ENCODE assay signal across 2 cellular contexts in genomic region chr11:2235588-2236326, GRCh38.
A peak's percentile ranks its signal among the peaks of the same experiment; 100 is the strongest.
TF ChIP-seq lines count a peak whose summit lies in the region.

No MANE protein-coding gene starts in this region.

TF ChIP-seq in liver, 16 proteins besides CTCF, POLR2A, EP300 and RAD21:
- TF ChIP-seq ATF3 (IDR thresholded peaks at IDR 0.05) (no peak), REST (IDR thresholded peaks at IDR 0.05) (no peak), FOXA1 (IDR thresholded peaks at IDR 0.05) (no peak), NR2F2 (IDR thresholded peaks at IDR 0.05) (peak; percentile 99), TAF1 (conservative IDR thresholded peaks at IDR 0.05) (no peak), GABPA (IDR thresholded peaks at IDR 0.05 in 1 of 2, conservative IDR thresholded peaks at IDR 0.05 in 1 of 2) (no peak), EGR1 (IDR thresholded peaks at IDR 0.05; ENCODE audit: low read depth in 2 of 2) (no peak), SP1 (IDR thresholded peaks at IDR 0.05) (peak; percentile 47), HNF4G (IDR thresholded peaks at IDR 0.05) (no peak), YY1 (IDR thresholded peaks at IDR 0.05) (no peak), ZBTB33 (IDR thresholded peaks at IDR 0.05) (no peak), JUND (IDR thresholded peaks at IDR 0.05) (no peak), RXRA (IDR thresholded peaks at IDR 0.05) (peak in 1 of 2 donors; percentile 46), HNF4A (conservative IDR thresholded peaks at IDR 0.05) (no peak), MAX (IDR thresholded peaks at IDR 0.05) (no peak), FOXA2 (IDR thresholded peaks at IDR 0.05) (no peak)

TF ChIP-seq in HepG2, 621 proteins besides CTCF, POLR2A, EP300 and RAD21:
- TF ChIP-seq NR1H2 (CRISPR knock-in tag; IDR thresholded peaks at IDR 0.05; ENCODE audit: borderline replicate concordance, low read depth), result no peak
- no peak for TF ChIP-seq ZNF766 (CRISPR knock-in tag; IDR thresholded peaks at IDR 0.05; ENCODE audit: borderline replicate concordance)
- no peak for TF ChIP-seq ZNF33A (CRISPR knock-in tag; IDR thresholded peaks at IDR 0.05; ENCODE audit: borderline replicate concordance)
- no peak for TF ChIP-seq PHF8 (CRISPR knock-in tag; IDR thresholded peaks at IDR 0.05)
- no peak for TF ChIP-seq ZNF761 (CRISPR knock-in tag; conservative IDR thresholded peaks at IDR 0.05)
- TF ChIP-seq NR2F2 (IDR thresholded peaks at IDR 0.05; ENCODE audit: borderline replicate concordance, low read depth), result no peak
- TF ChIP-seq ZNF263 (CRISPR knock-in tag; IDR thresholded peaks at IDR 0.05), result no peak
- TF ChIP-seq ATF4 (CRISPR knock-in tag; IDR thresholded peaks at IDR 0.05), result no peak
- no peak for TF ChIP-seq NKX3-1 (CRISPR knock-in tag; IDR thresholded peaks at IDR 0.05)
- no peak for TF ChIP-seq POLR2AphosphoS2 (IDR thresholded peaks at IDR 0.05; ENCODE audit: low read depth, low read length)
- no peak for TF ChIP-seq AHR (CRISPR knock-in tag; IDR thresholded peaks at IDR 0.05)
- no peak for TF ChIP-seq ZNF17 (CRISPR knock-in tag; IDR thresholded peaks at IDR 0.05)
